In genomic region chr3:47092090-47092489, GRCh38 we compare ENCODE assay signal across 11 cellular contexts.
"Had no signal": no experiment of that assay in that cellular context is flagged by ENCODE, and none has a peak within 500 bp of the region (broad histone marks: within the 10 kb centered on the region; RNA-seq: fewer than 3 reads in every experiment).

No MANE protein-coding gene starts in this region.

- H3K27ac ChIP-seq: GM23248 had no signal

- H2AFZ ChIP-seq: GM23248, GM23338 had no signal

- FAIRE-seq: H1, H54 had no signal

- ATAC-seq: GM23338, HCT116 had no signal

- H3K4me2 ChIP-seq: GM23338 had no signal

- H3K4me3 ChIP-seq: GM23248, GM23338, HAP-1 had no signal

- DNase-seq: GM23248, GOT3, H7, H9, HCEC 1CT, HFFc6 had no signal

- H3K9ac ChIP-seq: GM23248 had no signal

- H3K9me3 ChIP-seq: HAP-1 had no signal
